In genomic region chr9:125700791-125701190, GRCh38 we compare ENCODE assay signal across 8 cellular contexts. TPM values are rescaled to one million over a fixed set of nuclear protein-coding genes. Genes with fewer than 3 reads are reported as not detected.
A peak's percentile ranks its signal among the peaks of the same experiment; 100 is the strongest.
DNase-seq lines count a peak whose midpoint lies in the region; ATAC-seq, FAIRE-seq and TF ChIP-seq lines count a peak whose summit lies in the region.

No MANE protein-coding gene starts in this region.

- FAIRE-seq in D721Med (lab: Jason Lieb, UNC) = no peak

- H4K20me1 ChIP-seq in smooth muscle cell (ENCODE audit: low read depth) = peaks cover 68% of the 10 kb centered on the region

- H3K27ac ChIP-seq in smooth muscle cell (ENCODE audit: low read depth) = no peak overlapping the region

- H3K27me3 ChIP-seq in adipocyte (replicated peaks; ENCODE audit: control insufficient read depth, insufficient read depth, low read length) (no peaks in the 10 kb centered on the region), smooth muscle cell (ENCODE audit: low read depth) (no peaks in the 10 kb centered on the region)

- no peak overlapping the region for H2AFZ ChIP-seq in smooth muscle cell (ENCODE audit: low read depth)

- peak; percentile 90 for ATAC-seq in HG03196 (IDR thresholded peaks at IDR 0.05; ENCODE audit: unreplicated experiment)
- peak; percentile 98 for ATAC-seq in stimulated activated naive CD8-positive, alpha-beta T cell treated with anti-CD3 and anti-CD28 coated beads, Interleukin-15, Interleukin-2, amounts not matched to agents 100 U/mL and 50 U/mL, for 24 hours

- no peaks in the 10 kb centered on the region for H3F3A ChIP-seq in smooth muscle cell (ENCODE audit: low read depth)

- TF ChIP-seq CTCF in AG10803 (conservative IDR thresholded peaks at IDR 0.05; ENCODE audit: low read length) = no peak
- no peak for TF ChIP-seq CTCF in D721Med (IDR thresholded peaks at IDR 0.05; ENCODE audit: insufficient read depth, missing control alignments)
- no peak for TF ChIP-seq CTCF in smooth muscle cell (IDR thresholded peaks at IDR 0.05; ENCODE audit: borderline replicate concordance, insufficient read depth, poor library complexity, severe bottlenecking)

- H3K79me2 ChIP-seq in smooth muscle cell (ENCODE audit: low read depth) = peaks cover 98% of the 10 kb centered on the region

- DNase-seq in AG10803 (ENCODE audit: low read depth) (peak; percentile 41), GM19240 (ENCODE audit: insufficient read length, low spot score) (peak; percentile 29), adipocyte (ENCODE audit: low read depth) (peak; percentile 27), D721Med (ENCODE audit: insufficient read length, low spot score) (no peak), midbrain (lab: John Stamatoyannopoulos, UW) (no peak), smooth muscle cell (lab: John Stamatoyannopoulos, UW; ENCODE audit: unreplicated experiment) (no peak)
- DNase-seq in stimulated activated naive CD8-positive, alpha-beta T cell treated with anti-CD3 and anti-CD28 coated beads, Interleukin-15, Interleukin-2, amounts not matched to agents 100 U/mL and 50 U/mL, for 24 hours = peak; percentile 58

- H3K4me3 ChIP-seq in AG10803 (ENCODE audit: low read length) (peak overlapping the region; percentile 37), adipocyte (ENCODE audit: low read length) (peak overlapping the region; percentile 48), smooth muscle cell (no peak overlapping the region)

- peaks cover 26% of the 10 kb centered on the region for H3K4me1 ChIP-seq in adipocyte (ENCODE audit: control insufficient read depth, insufficient read depth, low read length)
- peaks cover 14% of the 10 kb centered on the region for H3K4me1 ChIP-seq in smooth muscle cell (ENCODE audit: low read depth)

- H3K9me3 ChIP-seq in adipocyte (ENCODE audit: control insufficient read depth, low read length) (no peaks in the 10 kb centered on the region), smooth muscle cell (replicated peaks; ENCODE audit: low read depth) (no peaks in the 10 kb centered on the region)

- no peak overlapping the region for H3K9ac ChIP-seq in adipocyte (ENCODE audit: low read length)
- no peak overlapping the region for H3K9ac ChIP-seq in smooth muscle cell (ENCODE audit: low read depth)

- H3K36me3 ChIP-seq in adipocyte (ENCODE audit: control insufficient read depth, insufficient read depth, low read length, severe bottlenecking) (no peaks in the 10 kb centered on the region), smooth muscle cell (ENCODE audit: low read depth) (no peaks in the 10 kb centered on the region)

- WGBS in smooth muscle cell (ENCODE audit: low lambda C conversion rate) = 80% methylated on average over 2 of the region's 2 CpGs

- no peak overlapping the region for H3K4me2 ChIP-seq in smooth muscle cell

RNA-seq across cellular contexts. Expression of gene MAPKAP1, which starts 6.2 kb away (rescaled TPM):
- total RNA-seq in smooth muscle cell = 50.1 and 52.3 TPM in 2 replicates
- polyA plus RNA-seq in smooth muscle cell = 71.9 and 74.5 TPM in 2 replicates

RNA-seq across cellular contexts. Expression of gene PBX3, which starts 46.4 kb away (rescaled TPM):
- 28.7 and 34.6 TPM in 2 replicates for total RNA-seq in smooth muscle cell
- polyA plus RNA-seq in smooth muscle cell = 15.3 and 16.4 TPM in 2 replicates

Comparison
In these comparisons a context has a peak if more than half of its experiments do, and no peak if none do; other contexts are left out.
1. DNase-seq: peak in AG10803 (single experiment), GM19240 (single experiment), adipocyte (single experiment) and stimulated activated naive CD8-positive, alpha-beta T cell treated with anti-CD3 and anti-CD28 coated beads, Interleukin-15, Interleukin-2, amounts not matched to agents 100 U/mL and 50 U/mL, for 24 hours (single experiment); none in D721Med (single experiment), midbrain (single experiment) and smooth muscle cell (single experiment).